Comparison of ENCODE assay signal across 20 cellular contexts in genomic region chr10:131129544-131129943, GRCh38.
DNase-seq lines count a peak whose midpoint lies in the region; ATAC-seq and TF ChIP-seq lines count a peak whose summit lies in the region.
"Had no signal": no experiment of that assay in that cellular context is flagged by ENCODE, and none has a peak within 500 bp of the region (broad histone marks: within the 10 kb centered on the region; RNA-seq: fewer than 3 reads in every experiment).

No MANE protein-coding gene starts in this region.

- H2AK5ac ChIP-seq in mesendoderm (ENCODE audit: low read length), result no peak overlapping the region

- H3K4me3 ChIP-seq in BLaER1 treated with 17β-estradiol and CSF1 and Interleukin-3, amounts not matched to agents 10 nM and 100 nM, result no peak overlapping the region
- H3K4me3 ChIP-seq in LNCaP clone FGC (ENCODE audit: low read depth, low read length) (no peak overlapping the region), mesendoderm (ENCODE audit: low read length) (no peak overlapping the region)

- no peak overlapping the region for H4K5ac ChIP-seq in mesendoderm (ENCODE audit: low read length)

- H3K79me2 ChIP-seq in mesendoderm (ENCODE audit: control insufficient read depth, insufficient read depth, low read length), result no peaks in the 10 kb centered on the region

- peaks cover 0 to 24% (median 0%) of the 10 kb centered on the region in 11 experiments; a peak in 5 of 22 replicates for H3K27me3 ChIP-seq in BLaER1 treated with 17β-estradiol and CSF1 and Interleukin-3, amounts not matched to agents 10 nM and 100 nM
- H3K27me3 ChIP-seq in mesendoderm (ENCODE audit: insufficient read depth, low read length, poor library complexity), result no peaks in the 10 kb centered on the region

- no peak overlapping the region for H2BK15ac ChIP-seq in mesendoderm (replicated peaks; ENCODE audit: low read depth)

- no peak overlapping the region for H3K56ac ChIP-seq in mesendoderm (ENCODE audit: low read length)

- H3K79me1 ChIP-seq in mesendoderm (ENCODE audit: low read length), result no peaks in the 10 kb centered on the region

- H4K20me1 ChIP-seq in BLaER1 treated with 17β-estradiol and CSF1 and Interleukin-3, amounts not matched to agents 10 nM and 100 nM, result peaks cover 0 to 3% (median 0%) of the 10 kb centered on the region in 11 experiments; a peak in 1 of 22 replicates

- DNase-seq in LNCaP clone FGC (ENCODE audit: low read depth) (peak; percentile 91), NCI-H526 treated with DMSO at 0.1 percent for 48 hours (lab: John Stamatoyannopoulos, UW) (peak; percentile 70), mesendoderm (peak; percentile 58), OCI-M2 (lab: John Stamatoyannopoulos, UW; ENCODE audit: unreplicated experiment) (no peak), pons (ENCODE audit: low spot score) (no peak)
- DNase-seq: C1 segment of cervical spinal cord; DND-41; H7; HFFc6; IMR-90; NCI-H1417 treated with DMSO at 0.1 percent for 48 hours; NCI-H2081 treated with DMSO at 0.1 percent for 48 hours; NCI-H2227 treated with DMSO at 0.1 percent for 48 hours; NCI-H524 treated with DMSO at 0.1 percent for 48 hours; NK-92 treated with Interleukin-12 subunit alpha and Interleukin-12 subunit beta, amount 100 ng/mL, for 24 hours; SHP77; T-helper 1 cell had no signal

- H4K8ac ChIP-seq in mesendoderm (ENCODE audit: low read depth, low read length), result no peak overlapping the region

- peak overlapping the region in 8 of 11 experiments; percentile 84 to 97 (median 89); a peak in 14 of 22 replicates for H3K4me2 ChIP-seq in BLaER1 treated with 17β-estradiol and CSF1 and Interleukin-3, amounts not matched to agents 10 nM and 100 nM
- H3K4me2 ChIP-seq in mesendoderm (ENCODE audit: low read length), result no peak overlapping the region

- no peak for ATAC-seq in GM19463 (IDR thresholded peaks at IDR 0.05; ENCODE audit: unreplicated experiment)
- ATAC-seq: SK-N-SH treated with all-trans-retinoic acid at 6 μM for 48 hours had no signal

- H3K23ac ChIP-seq in mesendoderm (ENCODE audit: low read length), result no peak overlapping the region

- no peak overlapping the region for H2BK120ac ChIP-seq in mesendoderm (ENCODE audit: low read depth, low read length)

- H3K18ac ChIP-seq in mesendoderm (ENCODE audit: low read length), result no peak overlapping the region

- peaks cover 0 to 23% (median 0%) of the 10 kb centered on the region in 11 experiments; a peak in 4 of 22 replicates for H3K36me3 ChIP-seq in BLaER1 treated with 17β-estradiol and CSF1 and Interleukin-3, amounts not matched to agents 10 nM and 100 nM
- H3K36me3 ChIP-seq in mesendoderm (ENCODE audit: control insufficient read depth, insufficient read depth, low read length), result no peaks in the 10 kb centered on the region

- H3K4me1 ChIP-seq in BLaER1 treated with 17β-estradiol and CSF1 and Interleukin-3, amounts not matched to agents 10 nM and 100 nM, result peaks cover 46 to 95% (median 91%) of the 10 kb centered on the region in 10 experiments
- H3K4me1 ChIP-seq in mesendoderm (ENCODE audit: control insufficient read depth, low read depth, low read length), result no peaks in the 10 kb centered on the region

- no peaks in the 10 kb centered on the region for H3K9me3 ChIP-seq in BLaER1 treated with 17β-estradiol and CSF1 and Interleukin-3, amounts not matched to agents 10 nM and 100 nM (replicated peaks in 1 of 11)

- no peak overlapping the region for H3K4ac ChIP-seq in mesendoderm (ENCODE audit: low read depth, low read length)

- no peak overlapping the region for H3K9ac ChIP-seq in BLaER1 treated with 17β-estradiol and CSF1 and Interleukin-3, amounts not matched to agents 10 nM and 100 nM
- H3K9ac ChIP-seq in mesendoderm (ENCODE audit: low read length), result no peak overlapping the region

- H3K27ac ChIP-seq in BLaER1 treated with 17β-estradiol and CSF1 and Interleukin-3, amounts not matched to agents 10 nM and 100 nM, result peak overlapping the region in 1 of 11 experiments; percentile 62; a peak in 2 of 22 replicates
- H3K27ac ChIP-seq in mesendoderm (ENCODE audit: low read depth, low read length), result no peak overlapping the region

- WGBS in mesendoderm (ENCODE audit: extremely low coverage, insufficient coverage, low lambda C conversion rate), result no CpG with 5 or more reads among the region's 6 CpGs

- no peak overlapping the region for H2BK5ac ChIP-seq in mesendoderm (ENCODE audit: low read length)

- TF ChIP-seq CTCF in LNCaP clone FGC (IDR thresholded peaks at IDR 0.05; ENCODE audit: control insufficient read depth, extremely low read depth, insufficient read depth), result peak; percentile 28

Comparison
In these comparisons a context has a peak if more than half of its experiments do, and no peak if none do; other contexts are left out.
1. DNase-seq: peak in LNCaP clone FGC (single experiment), NCI-H526 treated with DMSO at 0.1 percent for 48 hours (single experiment) and mesendoderm (single experiment); none in OCI-M2 (single experiment) and pons (single experiment).